ENCODE assay signal across 8 cellular contexts in genomic region chr6:6659600-6660327, GRCh38.
DNase-seq lines count a peak whose midpoint lies in the region; ATAC-seq, FAIRE-seq and TF ChIP-seq lines count a peak whose summit lies in the region.

No MANE protein-coding gene starts in this region.

- H3K4me3 ChIP-seq in thymus (ENCODE audit: low read length): no peak overlapping the region
- H3K4me3 ChIP-seq in kidney (ENCODE audit: low read length in 2 of 2): no peak overlapping the region

- no peaks in the 10 kb centered on the region for H3K27me3 Mint-ChIP-seq in activated T-cell treated with anti-CD3 and anti-CD28 coated beads, Interleukin-2, amount 50 U/mL, for 72 hours (ENCODE audit: low read depth)
- peaks cover 2% of the 10 kb centered on the region for H3K27me3 Mint-ChIP-seq in activated T-cell treated with anti-CD3 and anti-CD28 coated beads, Interleukin-2, amount 50 U/mL, for 4 hours (ENCODE audit: low read depth)
- no peaks in the 10 kb centered on the region for H3K27me3 Mint-ChIP-seq in activated CD8-positive, alpha-beta T cell treated with anti-CD3 and anti-CD28 coated beads, Interleukin-2, amount 10 ng/mL, durations not matched to agents 7 days and 5 days (ENCODE audit: low read depth)

- H3K4me1 Mint-ChIP-seq in activated T-cell treated with anti-CD3 and anti-CD28 coated beads, Interleukin-2, amount 50 U/mL, for 72 hours (ENCODE audit: low read depth): peaks cover 26% of the 10 kb centered on the region
- peaks cover 60% of the 10 kb centered on the region for H3K4me1 Mint-ChIP-seq in activated T-cell treated with anti-CD3 and anti-CD28 coated beads, Interleukin-2, amount 50 U/mL, for 4 hours (ENCODE audit: low read depth)
- peaks cover 84% of the 10 kb centered on the region for H3K4me1 Mint-ChIP-seq in activated CD8-positive, alpha-beta T cell treated with anti-CD3 and anti-CD28 coated beads, Interleukin-2, amount 10 ng/mL, durations not matched to agents 7 days and 5 days (ENCODE audit: low read depth)

- H3K9me3 Mint-ChIP-seq in activated T-cell treated with anti-CD3 and anti-CD28 coated beads, Interleukin-2, amount 50 U/mL, for 72 hours: no peaks in the 10 kb centered on the region
- no peaks in the 10 kb centered on the region for H3K9me3 Mint-ChIP-seq in activated T-cell treated with anti-CD3 and anti-CD28 coated beads, Interleukin-2, amount 50 U/mL, for 4 hours
- H3K9me3 Mint-ChIP-seq in activated CD8-positive, alpha-beta T cell treated with anti-CD3 and anti-CD28 coated beads, Interleukin-2, amount 10 ng/mL, durations not matched to agents 7 days and 5 days (ENCODE audit: insufficient read depth): no peaks in the 10 kb centered on the region

- CTCF ChIA-PET in activated CD8-positive, alpha-beta T cell treated with anti-CD3 and anti-CD28 coated beads, Interleukin-2, amount 10 ng/mL, durations not matched to agents 7 days and 5 days (lab: Charles Lee): interaction anchor here (0.7 to 4.2 kb wide), 8 partner anchors 11 to 112 kb away, joined by 3 to 32 read pairs (median 4); no protein-coding TSS in a partner anchor

- peak overlapping the region; percentile 71 for H3K27ac Mint-ChIP-seq in activated T-cell treated with anti-CD3 and anti-CD28 coated beads, Interleukin-2, amount 50 U/mL, for 72 hours
- peak overlapping the region; percentile 93 for H3K27ac Mint-ChIP-seq in activated CD8-positive, alpha-beta T cell treated with anti-CD3 and anti-CD28 coated beads, Interleukin-2, amount 10 ng/mL, durations not matched to agents 7 days and 5 days

- ATAC-seq in activated T-cell treated with anti-CD3 and anti-CD28 coated beads, Interleukin-2, amount 50 U/mL, for 72 hours (replicated peaks in 1 of 2): no peak
- no peak for ATAC-seq in activated T-cell treated with anti-CD3 and anti-CD28 coated beads, Interleukin-2, amount 50 U/mL, for 4 hours
- ATAC-seq in HG03432 (IDR thresholded peaks at IDR 0.05; ENCODE audit: unreplicated experiment) (peak; percentile 61), omental fat pad (ENCODE audit: low FRiP score) (no peak)
- ATAC-seq in activated CD8-positive, alpha-beta T cell treated with anti-CD3 and anti-CD28 coated beads, Interleukin-2, amount 10 ng/mL, durations not matched to agents 7 days and 5 days: no peak

- intact Hi-C loops in kidney (cut with DNase I): no loop called here

- no peaks in the 10 kb centered on the region for H3K27me3 ChIP-seq in thymus (ENCODE audit: control insufficient read depth, insufficient read depth)

- H3K36me3 ChIP-seq in thymus (ENCODE audit: control insufficient read depth, insufficient read depth) (no peaks in the 10 kb centered on the region), kidney (ENCODE audit: control insufficient read depth in 1 of 2, insufficient read depth in 2 of 2, low read length in 2 of 2) (no peaks in the 10 kb centered on the region)

- peaks cover 22% of the 10 kb centered on the region for H3K4me1 ChIP-seq in thymus (ENCODE audit: control insufficient read depth, insufficient read depth, low read length)
- peaks cover 5% of the 10 kb centered on the region in 2 donors for H3K4me1 ChIP-seq in kidney (ENCODE audit: control insufficient read depth in 1 of 2, insufficient read depth in 1 of 2, low read depth in 1 of 2, low read length in 2 of 2)

- H3K9me3 ChIP-seq in thymus (ENCODE audit: control insufficient read depth) (no peaks in the 10 kb centered on the region), kidney (ENCODE audit: control insufficient read depth in 1 of 2, low read length in 2 of 2) (no peaks in the 10 kb centered on the region)

- POLR2A ChIA-PET in activated CD8-positive, alpha-beta T cell treated with anti-CD3 and anti-CD28 coated beads, Interleukin-2, amount 10 ng/mL, durations not matched to agents 7 days and 5 days (lab: Charles Lee): interaction anchor here (0.8 to 1.0 kb wide), 2 partner anchors 16 to 26 kb away, joined by 4 read pairs; no protein-coding TSS in a partner anchor

- H3K36me3 Mint-ChIP-seq in activated T-cell treated with anti-CD3 and anti-CD28 coated beads, Interleukin-2, amount 50 U/mL, for 72 hours (ENCODE audit: insufficient read depth in 2 of 2): peaks cover 0 to 3% of the 10 kb centered on the region in 2 donors
- no peaks in the 10 kb centered on the region for H3K36me3 Mint-ChIP-seq in activated T-cell treated with anti-CD3 and anti-CD28 coated beads, Interleukin-2, amount 50 U/mL, for 4 hours (ENCODE audit: insufficient read depth)
- peaks cover 30% of the 10 kb centered on the region for H3K36me3 Mint-ChIP-seq in activated CD8-positive, alpha-beta T cell treated with anti-CD3 and anti-CD28 coated beads, Interleukin-2, amount 10 ng/mL, durations not matched to agents 7 days and 5 days (ENCODE audit: low read depth)

- peak overlapping the region; percentile 18 to 57 for H3K4me3 Mint-ChIP-seq in activated T-cell treated with anti-CD3 and anti-CD28 coated beads, Interleukin-2, amount 50 U/mL, for 72 hours
- H3K4me3 Mint-ChIP-seq in activated T-cell treated with anti-CD3 and anti-CD28 coated beads, Interleukin-2, amount 50 U/mL, for 4 hours: no peak overlapping the region
- H3K4me3 Mint-ChIP-seq in activated CD8-positive, alpha-beta T cell treated with anti-CD3 and anti-CD28 coated beads, Interleukin-2, amount 10 ng/mL, durations not matched to agents 7 days and 5 days: peak overlapping the region; percentile 60

- H3K27ac ChIP-seq in thymus (ENCODE audit: low read depth) (peak overlapping the region; percentile 89), kidney (ENCODE audit: low read depth in 2 of 2, low read length in 2 of 2) (peak overlapping the region in 1 of 2 donors; percentile 26)

- no peak overlapping the region for H3K9ac ChIP-seq in kidney (ENCODE audit: low read length in 2 of 2)

- no peak for DNase-seq in activated T-cell treated with anti-CD3 and anti-CD28 coated beads, Interleukin-2, amount 50 U/mL, for 72 hours
- DNase-seq in activated T-cell treated with anti-CD3 and anti-CD28 coated beads, Interleukin-2, amount 50 U/mL, for 4 hours: no peak
- no peak for DNase-seq in activated CD8-positive, alpha-beta T cell treated with anti-CD3 and anti-CD28 coated beads, Interleukin-2, amount 10 ng/mL, durations not matched to agents 7 days and 5 days
- no peak for DNase-seq in kidney
- no peak for DNase-seq in middle frontal gyrus (ENCODE audit: extremely low spot score, low spot score)
- no peak for DNase-seq in omental fat pad (ENCODE audit: low spot score)

- TF ChIP-seq CTCF in kidney (IDR thresholded peaks at IDR 0.05; ENCODE audit: borderline replicate concordance, extremely low read depth, insufficient read depth): no peak
- no peak for TF ChIP-seq CTCF in omental fat pad (IDR thresholded peaks at IDR 0.05)

- WGBS in thymus: 28% methylated on average over 7 of the region's 7 CpGs

- FAIRE-seq in kidney (lab: Jason Lieb, UNC): no peak
